Comparison of ENCODE assay signal across 1 cellular context in genomic region chr1:63537940-63538339, GRCh38.
TF ChIP-seq lines count a peak whose summit lies in the region.

No MANE protein-coding gene starts in this region.

TF ChIP-seq in endothelial cell of umbilical vein, 7 proteins besides CTCF, POLR2A, EP300 and RAD21:
- TF ChIP-seq JUN (IDR thresholded peaks at IDR 0.05; ENCODE audit: borderline replicate concordance, insufficient read depth, insufficient read length, low read depth) (no peak), EZH2 (IDR thresholded peaks at IDR 0.05; ENCODE audit: borderline replicate concordance, low read depth, low read length, severe bottlenecking) (no peak), FOS (IDR thresholded peaks at IDR 0.05; ENCODE audit: borderline replicate concordance, insufficient read depth, low read length) (no peak), POLR2AphosphoS5 (IDR thresholded peaks at IDR 0.05; ENCODE audit: insufficient read depth, low read depth, low read length) (no peak), GATA2 (IDR thresholded peaks at IDR 0.05; ENCODE audit: insufficient read depth, insufficient read length, low read depth, low read length) (no peak), MAX (IDR thresholded peaks at IDR 0.05; ENCODE audit: insufficient read depth, insufficient read length) (no peak), MYC (IDR thresholded peaks at IDR 0.05; ENCODE audit: low read depth, low read length) (no peak)
